In genomic region chr17:32488177-32488542, GRCh38 we compare ENCODE assay signal across 1 cellular context.
TF ChIP-seq lines count a peak whose summit lies in the region.

No MANE protein-coding gene starts in this region.

TF ChIP-seq in H1, 55 proteins besides CTCF, POLR2A, EP300 and RAD21:
- TF ChIP-seq USF2 (IDR thresholded peaks at IDR 0.05; ENCODE audit: low read length) (no peak), KDM5A (IDR thresholded peaks at IDR 0.05; ENCODE audit: low read length) (no peak), JUND (IDR thresholded peaks at IDR 0.05; ENCODE audit: low read length) (no peak), SIRT6 (IDR thresholded peaks at IDR 0.05; ENCODE audit: low read length) (no peak), SUZ12 (IDR thresholded peaks at IDR 0.05; ENCODE audit: low read length) (no peak), RXRA (IDR thresholded peaks at IDR 0.05; ENCODE audit: insufficient read depth, low read depth, low read length) (no peak), TAF1 (IDR thresholded peaks at IDR 0.05; ENCODE audit: low read depth, low read length) (no peak), CBX8 (IDR thresholded peaks at IDR 0.05; ENCODE audit: borderline replicate concordance, low read depth, low read length) (no peak), NANOG (IDR thresholded peaks at IDR 0.05; ENCODE audit: insufficient read depth, low read depth, low read length, poor library complexity, severe bottlenecking) (no peak), HDAC2 (IDR thresholded peaks at IDR 0.05; ENCODE audit: borderline replicate concordance in 1 of 2, low read depth in 2 of 2, low read length in 2 of 2) (no peak), MAX (IDR thresholded peaks at IDR 0.05) (no peak), NRF1 (IDR thresholded peaks at IDR 0.05; ENCODE audit: low read depth, low read length) (no peak)
